Comparison of ENCODE assay signal across 18 cellular contexts in genomic region chr3:68919000-68919399, GRCh38. TPM values are rescaled to one million over a fixed set of nuclear protein-coding genes. Genes with fewer than 3 reads are reported as not detected.
DNase-seq lines count a peak whose midpoint lies in the region; ATAC-seq and TF ChIP-seq lines count a peak whose summit lies in the region.
"Had no signal": no experiment of that assay in that cellular context is flagged by ENCODE, and none has a peak within 500 bp of the region (broad histone marks: within the 10 kb centered on the region; RNA-seq: fewer than 3 reads in every experiment).

No MANE protein-coding gene starts in this region.

- dilution Hi-C loops in IMR-90 (cut with HindIII; ENCODE audit: low sequenced_read_pairs, unreplicated experiment), result no loop called here

- no peaks in the 10 kb centered on the region for H3K9me1 ChIP-seq in IMR-90 (ENCODE audit: insufficient read depth, low read length)

- H3K23ac ChIP-seq in IMR-90 (ENCODE audit: low read depth, low read length), result no peak overlapping the region

- H3K9ac ChIP-seq in IMR-90 (ENCODE audit: low read depth, low read length), result no peak overlapping the region
- H3K9ac ChIP-seq: BLaER1 had no signal

- intact Hi-C loops in IMR-90 (cut with micrococcal nuclease), result no loop called here

- no peaks in the 10 kb centered on the region for H3K9me3 ChIP-seq in IMR-90 (ENCODE audit: control insufficient read depth, insufficient read depth, low read length)
- H3K9me3 ChIP-seq: BLaER1, uterus had no signal

- no peak overlapping the region for H4K91ac ChIP-seq in IMR-90 (ENCODE audit: insufficient read depth, low read depth, low read length)

- no peak overlapping the region for H3K27ac ChIP-seq in IMR-90 (ENCODE audit: insufficient read depth, low read length)
- H3K27ac ChIP-seq: BLaER1, uterus had no signal

- 0% methylated on average over 1 of the region's 4 CpGs; no CpG with 5 or more reads in 1 of the 2 experiments for WGBS in IMR-90 (ENCODE audit: extremely low coverage in 2 of 2, insufficient read length in 1 of 2), 2 experiments

- DNase-seq in AG08396 (ENCODE audit: low spot score) (peak; percentile 24), IMR-90 (peak; percentile 7), astrocyte of the spinal cord (ENCODE audit: low read depth, low spot score) (peak; percentile 27), iPS-NIHi7 (ENCODE audit: extremely low spot score) (peak; percentile 73), anterior cingulate cortex (lab: John Stamatoyannopoulos, UW) (no peak), NCI-H146 (lab: John Stamatoyannopoulos, UW) (no peak), cerebellar cortex (ENCODE audit: low spot score) (no peak)
- DNase-seq: activated naive CD8-positive, alpha-beta T cell treated with anti-CD3 and anti-CD28 coated beads for 36 hours; effector CD8-positive, alpha-beta T cell; GDM1; naive B cell; NCI-H2107; stimulated activated CD4-positive, alpha-beta T cell treated with anti-CD3 and anti-CD28 coated beads, Interleukin-12 subunit alpha, Interleukin-12 subunit beta, amount 100 ng/mL, for 4 hours; uterus had no signal

- ATAC-seq in IMR-90 (ENCODE audit: low read depth) (peak; percentile 54), HG03565 (IDR thresholded peaks at IDR 0.05; ENCODE audit: unreplicated experiment) (no peak)
- ATAC-seq: Panc1 had no signal

- TF ChIP-seq POLR2A in IMR-90 (IDR thresholded peaks at IDR 0.05; ENCODE audit: low read depth, low read length), result no peak

- no TSS peak for BruUV-seq in IMR-90 (replicated peaks; lab: Mats Ljungman, UMichigan)

- H3K4me1 ChIP-seq in IMR-90 (ENCODE audit: control insufficient read depth, insufficient read depth, low read length), result no peaks in the 10 kb centered on the region
- H3K4me1 ChIP-seq: BLaER1, uterus had no signal

- no peak overlapping the region for H3K4ac ChIP-seq in IMR-90 (ENCODE audit: low read depth, low read length)

- H3K4me2 ChIP-seq in IMR-90 (ENCODE audit: low read depth, low read length), result no peak overlapping the region
- H3K4me2 ChIP-seq: BLaER1 had no signal

- H2AK9ac ChIP-seq in IMR-90 (replicated peaks; ENCODE audit: low read depth, low read length, poor library complexity), result no peak overlapping the region

- H3K14ac ChIP-seq in IMR-90 (replicated peaks; ENCODE audit: low read depth, low read length), result no peak overlapping the region

- H3K4me3 ChIP-seq in IMR-90 (ENCODE audit: insufficient read depth, low read depth, low read length) (no peak overlapping the region), astrocyte of the spinal cord (ENCODE audit: low read depth, low read length) (no peak overlapping the region)
- H3K4me3 ChIP-seq: BLaER1, uterus had no signal

- H3K36me3 ChIP-seq in IMR-90 (ENCODE audit: control insufficient read depth, insufficient read depth, low read length), result no peaks in the 10 kb centered on the region
- H3K36me3 ChIP-seq: BLaER1, uterus had no signal

- no peak overlapping the region for H3K56ac ChIP-seq in IMR-90 (ENCODE audit: extremely low read depth, insufficient read depth, low read length)

- CTCF ChIA-PET in IMR-90 (lab: Yijun Ruan, JAX), result interaction anchor here (1.0 kb wide), 1 partner anchor 19 kb away, joined by 3 read pairs; no protein-coding TSS in a partner anchor

- POLR2A ChIA-PET in IMR-90 (lab: Charles Lee; ENCODE audit: unreplicated experiment), result no interaction called here

- no peaks in the 10 kb centered on the region for H4K20me1 ChIP-seq in IMR-90 (ENCODE audit: insufficient read depth, low read length)
- H4K20me1 ChIP-seq: BLaER1 had no signal

- no peak overlapping the region for H2BK15ac ChIP-seq in IMR-90 (ENCODE audit: low read depth, low read length)

- no peak overlapping the region for H2BK5ac ChIP-seq in IMR-90 (ENCODE audit: low read depth, low read length, poor library complexity, severe bottlenecking)

- no peak for TF ChIP-seq RAD21 in IMR-90 (IDR thresholded peaks at IDR 0.05; ENCODE audit: low read length)

- H4K8ac ChIP-seq in IMR-90 (ENCODE audit: low read depth in 2 of 2, low read length in 2 of 2), result no peak overlapping the region

- in situ Hi-C loops in IMR-90 (cut with MboI; ENCODE audit: low sequenced_read_pairs) (no loop called here), astrocyte of the spinal cord (cut with HindIII; ENCODE audit: low sequenced_read_pairs) (no loop called here)

- H2AK5ac ChIP-seq in IMR-90 (ENCODE audit: low read depth, low read length), result no peak overlapping the region

- no peak overlapping the region for H2BK120ac ChIP-seq in IMR-90 (ENCODE audit: low read depth, low read length)

- no peaks in the 10 kb centered on the region for H3K27me3 ChIP-seq in IMR-90 (ENCODE audit: control insufficient read depth, insufficient read depth, low read length)
- H3K27me3 ChIP-seq: BLaER1 had no signal

- no peak overlapping the region for H3K18ac ChIP-seq in IMR-90 (ENCODE audit: low read depth, low read length)

- no peak overlapping the region for H2AFZ ChIP-seq in IMR-90 (replicated peaks; ENCODE audit: low read length, poor library complexity)

- no peaks in the 10 kb centered on the region for H3K79me1 ChIP-seq in IMR-90 (ENCODE audit: low read depth in 1 of 2, low read length in 2 of 2)

- H4K5ac ChIP-seq in IMR-90 (ENCODE audit: low read depth, low read length), result no peak overlapping the region

- H2BK20ac ChIP-seq in IMR-90 (ENCODE audit: low read depth, low read length), result no peak overlapping the region

- TF ChIP-seq CTCF in IMR-90 (conservative IDR thresholded peaks at IDR 0.05; ENCODE audit: low read depth, low read length) (no peak), astrocyte of the spinal cord (IDR thresholded peaks at IDR 0.05; ENCODE audit: low read depth, low read length) (no peak)

TF ChIP-seq in IMR-90, 13 proteins besides CTCF, POLR2A, EP300 and RAD21:
- TF ChIP-seq SMC3 (IDR thresholded peaks at IDR 0.05; ENCODE audit: low read depth, low read length) (no peak), USF2 (IDR thresholded peaks at IDR 0.05; ENCODE audit: low read depth, low read length) (no peak), CHD1 (IDR thresholded peaks at IDR 0.05; ENCODE audit: low read depth, low read length) (no peak), RCOR1 (IDR thresholded peaks at IDR 0.05; ENCODE audit: insufficient replicate concordance, low read length) (no peak), ELK1 (IDR thresholded peaks at IDR 0.05; ENCODE audit: borderline replicate concordance, low read depth, low read length) (no peak), FOS (IDR thresholded peaks at IDR 0.05; ENCODE audit: low read depth, low read length) (no peak), MXI1 (IDR thresholded peaks at IDR 0.05; ENCODE audit: borderline replicate concordance, low read depth, low read length) (no peak), NFE2L2 (IDR thresholded peaks at IDR 0.05; ENCODE audit: low read depth, low read length) (no peak)
TF ChIP-seq in IMR-90: peak in this region for 0.

RNA-seq across cellular contexts. Expression of gene TAFA4, which starts 13.3 kb away (rescaled TPM):
- total RNA-seq in IMR-90 (2012; rRNA removed), result under 0.01 TPM in 1 of 2 replicates, not detected in the other
- polyA plus RNA-seq in IMR-90 (2012; rRNA removed), result not detected in 2 replicates
- polyA plus RNA-seq in IMR-90 (2012; cell fraction: cytosol; rRNA removed), result 0.03 TPM in 1 of 2 replicates, not detected in the other
- not detected in 2 replicates for polyA plus RNA-seq in IMR-90 (2012; cell fraction: nucleus; rRNA removed; ENCODE audit: low replicate concordance)
- total RNA-seq: activated naive CD8-positive, alpha-beta T cell treated with anti-CD3 and anti-CD28 coated beads for 36 hours had no signal
- polyA plus RNA-seq: IgD-negative memory B cell had no signal

Comparison
In these comparisons a context has a peak if more than half of its experiments do, and no peak if none do; other contexts are left out.
1. DNase-seq: peak in AG08396 (single experiment), IMR-90 (single experiment), astrocyte of the spinal cord (single experiment) and iPS-NIHi7 (single experiment); none in anterior cingulate cortex (0 of 58), NCI-H146 (single experiment) and cerebellar cortex (single experiment).